In genomic region chr1:166573199-166573598, GRCh38 we compare ENCODE assay signal across 27 cellular contexts.
"Had no signal": no experiment of that assay in that cellular context is flagged by ENCODE, and none has a peak within 500 bp of the region (broad histone marks: within the 10 kb centered on the region; RNA-seq: fewer than 3 reads in every experiment).

No MANE protein-coding gene starts in this region.

- H3K36me3 ChIP-seq: stomach, suprapubic skin, thoracic aorta, thyroid gland, tibial artery, tibial nerve, transverse colon, upper lobe of left lung, upper lobe of right lung, uterus, vagina had no signal

- H3K27ac ChIP-seq: stomach, suprapubic skin, testis, thoracic aorta, thyroid gland, tibial artery, tibial nerve, transverse colon, upper lobe of left lung, upper lobe of right lung, uterus, vagina had no signal

- H3K4me3 ChIP-seq: stomach, suprapubic skin, testis, thoracic aorta, thyroid gland, tibial artery, tibial nerve, transverse colon, upper lobe of left lung, upper lobe of right lung, uterus, vagina had no signal

- ATAC-seq: stimulated activated effector memory CD8-positive, alpha-beta T cell treated with anti-CD3 and anti-CD28 coated beads, Interleukin-12 subunit alpha, Interleukin-12 subunit beta, amount 100 ng/mL, for 72 hours; stimulated activated memory B cell treated with anti-CD40 and anti-IgM and Interleukin-4, amounts not matched to agents 10 μg/mL and 1 μg/mL and 100 μg/mL, for 72 hours; stimulated activated naive B cell treated with anti-CD40 and anti-IgM and Interleukin-4, amounts not matched to agents 10 μg/mL and 1 μg/mL and 100 μg/mL, for 72 hours; stimulated activated naive CD8-positive, alpha-beta T cell treated with anti-CD3 and anti-CD28 coated beads, Interleukin-15, amount 100 ng/mL, for 72 hours; stimulated activated naive CD8-positive, alpha-beta T cell treated with anti-CD3 and anti-CD28 coated beads, Interleukin-15, Interleukin-2, amounts not matched to agents 100 U/mL and 50 U/mL, for 24 hours; upper lobe of right lung had no signal

- FAIRE-seq: urothelium cell line had no signal

- DNase-seq: stimulated activated CD4-positive, alpha-beta T cell treated with anti-CD3 and anti-CD28 coated beads, Interleukin-2, amount 100 ng/mL, for 48 hours; stimulated activated CD4-positive, alpha-beta T cell treated with anti-CD3 and anti-CD28 coated beads, Interleukin-4, amount 100 ng/mL, for 1 hour; stimulated activated CD4-positive, alpha-beta T cell treated with anti-CD3 and anti-CD28 coated beads, Interleukin-4, amount 100 ng/mL, for 24 hours; stimulated activated CD4-positive, alpha-beta T cell treated with anti-CD3 and anti-CD28 coated beads, Interleukin-4, amount 100 ng/mL, for 4 hours; stimulated activated CD8-positive, alpha-beta memory T cell treated with anti-CD3 and anti-CD28 coated beads, Interleukin-4, amount 100 ng/mL, for 48 hours; stimulated activated naive B cell treated with anti-CD40 and anti-IgM and Interleukin-4, amounts not matched to agents 10 μg/mL and 1 μg/mL and 100 μg/mL, for 72 hours; stimulated activated naive CD4-positive, alpha-beta T cell; stimulated activated naive CD4-positive, alpha-beta T cell treated with Interleukin-2 at 50 U/mL for 16 hours; stimulated activated naive CD8-positive, alpha-beta T cell treated with anti-CD3 and anti-CD28 coated beads, Interleukin-15, amount 100 ng/mL, for 72 hours; stimulated activated naive CD8-positive, alpha-beta T cell treated with anti-CD3 and anti-CD28 coated beads, Interleukin-15, Interleukin-2, amounts not matched to agents 100 U/mL and 50 U/mL, for 24 hours; stomach; substantia nigra; testis; thyroid gland; tibial artery; transverse colon; trophoblast cell; upper lobe of left lung; upper lobe of right lung; uterus had no signal

- H3K9me3 ChIP-seq: stomach, suprapubic skin, testis, thoracic aorta, thyroid gland, tibial artery, tibial nerve, transverse colon, upper lobe of left lung, upper lobe of right lung, uterus, vagina had no signal

- H3K27me3 ChIP-seq: stomach, suprapubic skin, testis, thyroid gland, tibial artery, tibial nerve, transverse colon, upper lobe of left lung, upper lobe of right lung, uterus, vagina had no signal

- H3K4me1 ChIP-seq: stomach, suprapubic skin, testis, thyroid gland, tibial artery, tibial nerve, transverse colon, upper lobe of left lung, upper lobe of right lung, uterus, vagina had no signal
